Comparison of ENCODE assay signal across 17 cellular contexts in genomic region chr17:62822080-62822904, GRCh38. TPM values are rescaled to one million over a fixed set of nuclear protein-coding genes. Genes with fewer than 3 reads are reported as not detected.
A peak's percentile ranks its signal among the peaks of the same experiment; 100 is the strongest.
DNase-seq lines count a peak whose midpoint lies in the region; ATAC-seq and TF ChIP-seq lines count a peak whose summit lies in the region.
"Had no signal": no experiment of that assay in that cellular context is flagged by ENCODE, and none has a peak within 500 bp of the region (broad histone marks: within the 10 kb centered on the region; RNA-seq: fewer than 3 reads in every experiment).

No MANE protein-coding gene starts in this region.

- H3K9me3 ChIP-seq in IMR-90 (ENCODE audit: control insufficient read depth, insufficient read depth, low read length) (no peaks in the 10 kb centered on the region), Panc1 (ENCODE audit: control insufficient read depth, insufficient read depth, low read depth, low read length) (no peaks in the 10 kb centered on the region), esophagus muscularis mucosa (no peaks in the 10 kb centered on the region), trophoblast cell (ENCODE audit: insufficient read depth, low read depth, low read length) (no peaks in the 10 kb centered on the region)
- H3K9me3 ChIP-seq: heart left ventricle, upper lobe of right lung had no signal

- H3K4me2 ChIP-seq in IMR-90 (ENCODE audit: low read depth, low read length): no peak overlapping the region
- no peak overlapping the region for H3K4me2 ChIP-seq in trophoblast cell (ENCODE audit: low read length)

- DNase-seq in IMR-90 (no peak), Panc1 (ENCODE audit: low read depth, low spot score) (no peak), esophagus muscularis mucosa (ENCODE audit: extremely low spot score) (peak; percentile 47), trophoblast cell (peak in 1 of 2 donors; percentile 50), LoVo (ENCODE audit: low spot score) (no peak), UCSD-AML1 (lab: John Stamatoyannopoulos, UW; ENCODE audit: unreplicated experiment) (no peak)
- DNase-seq: activated B cell treated with CpG ODN at 0.5 μM for 24 hours; CD4-positive, CD25-positive, alpha-beta regulatory T cell; heart left ventricle; NCI-H2171; retina; stimulated activated CD4-positive, alpha-beta T cell treated with anti-CD3 and anti-CD28 coated beads, Interleukin-4, amount 100 ng/mL, for 24 hours; upper lobe of right lung had no signal

- H2AK5ac ChIP-seq in IMR-90 (ENCODE audit: low read depth, low read length) (peak overlapping the region; percentile 74), trophoblast cell (ENCODE audit: low read length) (peak overlapping the region; percentile 74)

- intact Hi-C loops in IMR-90 (cut with micrococcal nuclease): no loop called here
- intact Hi-C loops in Panc1 (cut with micrococcal nuclease; ENCODE audit: unreplicated experiment): loop anchor here (10.0 kb wide), 1 partner anchor 143 kb away; the partner anchor contains the start of gene TANC2
- intact Hi-C loops in esophagus muscularis mucosa (cut with DNase I): no loop called here

- H3K36me3 ChIP-seq in IMR-90 (ENCODE audit: control insufficient read depth, insufficient read depth, low read length) (no peaks in the 10 kb centered on the region), Panc1 (ENCODE audit: control insufficient read depth, insufficient read depth, low read length) (no peaks in the 10 kb centered on the region), esophagus muscularis mucosa (no peaks in the 10 kb centered on the region), trophoblast cell (ENCODE audit: control insufficient read depth in 1 of 2, insufficient read depth in 2 of 2, low read length in 2 of 2) (no peaks in the 10 kb centered on the region)
- H3K36me3 ChIP-seq: heart left ventricle, upper lobe of right lung had no signal

- H2AFZ ChIP-seq in IMR-90 (replicated peaks; ENCODE audit: low read length, poor library complexity) (peak overlapping the region; percentile 64), trophoblast cell (ENCODE audit: insufficient read depth, low read length, poor library complexity) (peak overlapping the region; percentile 1)

- TF ChIP-seq CTCF in IMR-90 (conservative IDR thresholded peaks at IDR 0.05; ENCODE audit: low read depth, low read length) (no peak), Panc1 (IDR thresholded peaks at IDR 0.05) (no peak), esophagus muscularis mucosa (IDR thresholded peaks at IDR 0.05) (no peak)

- H2BK120ac ChIP-seq in IMR-90 (ENCODE audit: low read depth, low read length) (peak overlapping the region; percentile 88), trophoblast cell (ENCODE audit: insufficient read depth, low read length, poor library complexity) (peak overlapping the region; percentile 91)

- H2AK9ac ChIP-seq in IMR-90 (replicated peaks; ENCODE audit: low read depth, low read length, poor library complexity): peak overlapping the region; percentile 67

- H4K8ac ChIP-seq in IMR-90 (ENCODE audit: low read depth in 2 of 2, low read length in 2 of 2) (peak overlapping the region; percentile 56 to 66; a peak in 3 of 4 replicates), trophoblast cell (ENCODE audit: low read depth, low read length) (peak overlapping the region; percentile 3)

- peak overlapping the region; percentile 97 for H2BK15ac ChIP-seq in IMR-90 (ENCODE audit: low read depth, low read length)

- peaks cover 32% of the 10 kb centered on the region for H3K4me1 ChIP-seq in IMR-90 (ENCODE audit: control insufficient read depth, insufficient read depth, low read length)
- H3K4me1 ChIP-seq in Panc1 (ENCODE audit: control insufficient read depth, insufficient read depth, low read length): peaks cover 35% of the 10 kb centered on the region
- H3K4me1 ChIP-seq in esophagus muscularis mucosa: peaks cover 10 to 16% (median 12%) of the 10 kb centered on the region in 4 donors
- H3K4me1 ChIP-seq in trophoblast cell (ENCODE audit: control insufficient read depth in 1 of 2, insufficient read depth in 2 of 2, low read length in 2 of 2): peaks cover 24 to 43% of the 10 kb centered on the region in 2 experiments

- H2BK5ac ChIP-seq in IMR-90 (ENCODE audit: low read depth, low read length, poor library complexity, severe bottlenecking): peak overlapping the region; percentile 93
- H2BK5ac ChIP-seq in trophoblast cell (ENCODE audit: low read depth, low read length, poor library complexity): peak overlapping the region; percentile 89

- H3K4ac ChIP-seq in IMR-90 (ENCODE audit: low read depth, low read length): peak overlapping the region; percentile 64
- peak overlapping the region; percentile 4 for H3K4ac ChIP-seq in trophoblast cell (ENCODE audit: low read depth, low read length)

- no peak for TF ChIP-seq EP300 in esophagus muscularis mucosa (IDR thresholded peaks at IDR 0.05)

- H4K91ac ChIP-seq in IMR-90 (ENCODE audit: insufficient read depth, low read depth, low read length) (peak overlapping the region; percentile 59), trophoblast cell (ENCODE audit: low read depth, low read length) (peak overlapping the region; percentile 76)

- peak overlapping the region; percentile 78 for H2BK20ac ChIP-seq in IMR-90 (ENCODE audit: low read depth, low read length)

- H4K5ac ChIP-seq in IMR-90 (ENCODE audit: low read depth, low read length): peak overlapping the region; percentile 61; the same call in 1 of the 2 replicates

- H3K27ac ChIP-seq in IMR-90 (ENCODE audit: insufficient read depth, low read length) (peak overlapping the region; percentile 14; the same call in 1 of the 2 replicates), Panc1 (ENCODE audit: low read length) (peak overlapping the region; percentile 41), esophagus muscularis mucosa (replicated peaks in 1 of 4) (no peak overlapping the region), trophoblast cell (ENCODE audit: low read depth, low read length) (no peak overlapping the region)
- H3K27ac ChIP-seq: heart left ventricle, upper lobe of right lung had no signal

- H3K4me3 ChIP-seq in IMR-90 (ENCODE audit: insufficient read depth, low read depth, low read length) (no peak overlapping the region), Panc1 (ENCODE audit: low read depth in 2 of 2, low read length in 2 of 2) (no peak overlapping the region), esophagus muscularis mucosa (no peak overlapping the region), trophoblast cell (ENCODE audit: low read depth, low read length) (no peak overlapping the region)
- H3K4me3 ChIP-seq: heart left ventricle, upper lobe of right lung had no signal

- ATAC-seq in IMR-90 (ENCODE audit: low read depth): no peak
- no peak for ATAC-seq in Panc1
- no peak for ATAC-seq in HG03025 (IDR thresholded peaks at IDR 0.05; ENCODE audit: low FRiP score, unreplicated experiment)
- ATAC-seq in HG02678 (IDR thresholded peaks at IDR 0.05; ENCODE audit: unreplicated experiment): no peak
- ATAC-seq: activated naive CD4-positive, alpha-beta T cell treated with anti-CD3 and anti-CD28 coated beads, Interleukin-2, amount 50 U/mL, for 72 hours had no signal

- in situ Hi-C loops in IMR-90 (cut with MboI; ENCODE audit: low sequenced_read_pairs) (no loop called here), Panc1 (cut with HindIII; ENCODE audit: low pct_unique_long_range_greater_than_20kb, low sequenced_read_pairs) (no loop called here)

- H3K27me3 ChIP-seq in IMR-90 (ENCODE audit: control insufficient read depth, insufficient read depth, low read length) (no peaks in the 10 kb centered on the region), Panc1 (ENCODE audit: control insufficient read depth, insufficient read depth, low read length) (no peaks in the 10 kb centered on the region), esophagus muscularis mucosa (no peaks in the 10 kb centered on the region), trophoblast cell (ENCODE audit: insufficient read depth, low read length) (no peaks in the 10 kb centered on the region)
- H3K27me3 ChIP-seq: heart left ventricle, upper lobe of right lung had no signal

- H3K79me1 ChIP-seq in IMR-90 (ENCODE audit: low read depth in 1 of 2, low read length in 2 of 2) (peaks cover 4 to 13% of the 10 kb centered on the region in 2 experiments; a peak in 2 of 4 replicates), trophoblast cell (ENCODE audit: low read length) (peaks cover 52% of the 10 kb centered on the region)

- CTCF ChIA-PET in IMR-90 (lab: Yijun Ruan, JAX) (no interaction called here), Panc1 (lab: Charles Lee) (interaction anchor here (0.5 kb wide), 1 partner anchor 847 kb away, joined by 3 read pairs; no protein-coding TSS in a partner anchor)

- no CpG with 5 or more reads among the region's 11 CpGs for WGBS in IMR-90 (ENCODE audit: extremely low coverage in 2 of 2, insufficient read length in 1 of 2), 2 experiments
- WGBS in esophagus muscularis mucosa: 87% methylated on average over 11 of the region's 11 CpGs
- no CpG with 5 or more reads among the region's 11 CpGs for WGBS in trophoblast cell (ENCODE audit: extremely low coverage, insufficient coverage, insufficient read length)

- H3K14ac ChIP-seq in IMR-90 (replicated peaks; ENCODE audit: low read depth, low read length) (peak overlapping the region; percentile 56), trophoblast cell (ENCODE audit: low read length) (peak overlapping the region; percentile 88)

- H4K20me1 ChIP-seq in IMR-90 (ENCODE audit: insufficient read depth, low read length): no peaks in the 10 kb centered on the region

- peaks cover 7% of the 10 kb centered on the region for H3K79me2 ChIP-seq in trophoblast cell (ENCODE audit: control insufficient read depth, insufficient read depth, low read length, poor library complexity)

- TF ChIP-seq RAD21 in IMR-90 (IDR thresholded peaks at IDR 0.05; ENCODE audit: low read length): no peak

- 0 out of 2 replicates have a peak overlapping the region, but pooled peaks have one; percentile 6 for H3K56ac ChIP-seq in IMR-90 (ENCODE audit: extremely low read depth, insufficient read depth, low read length)

- BruUV-seq in IMR-90 (replicated peaks; lab: Mats Ljungman, UMichigan): no TSS peak
- BruUV-seq in Panc1 (replicated peaks; lab: Mats Ljungman, UMichigan): no TSS peak

- no peak for TF ChIP-seq POLR2A in IMR-90 (IDR thresholded peaks at IDR 0.05; ENCODE audit: low read depth, low read length)
- no peak for TF ChIP-seq POLR2A in esophagus muscularis mucosa (IDR thresholded peaks at IDR 0.05; ENCODE audit: low read depth)

- H3K9me1 ChIP-seq in IMR-90 (ENCODE audit: insufficient read depth, low read length): peaks cover 29% of the 10 kb centered on the region; the same call in 1 of the 2 replicates

- H4K12ac ChIP-seq in trophoblast cell (ENCODE audit: low read depth, low read length): no peak overlapping the region

- H2BK12ac ChIP-seq in trophoblast cell (ENCODE audit: low read length): peak overlapping the region; percentile 98

- dilution Hi-C loops in IMR-90 (cut with HindIII; ENCODE audit: low sequenced_read_pairs, unreplicated experiment): no loop called here

- H3K23ac ChIP-seq in IMR-90 (ENCODE audit: low read depth, low read length) (peak overlapping the region; percentile 53; the same call in 1 of the 2 replicates), trophoblast cell (ENCODE audit: low read length) (no peak overlapping the region)

- H3K9ac ChIP-seq in IMR-90 (ENCODE audit: low read depth, low read length) (no peak overlapping the region), trophoblast cell (ENCODE audit: low read length) (no peak overlapping the region)

- H3K18ac ChIP-seq in IMR-90 (ENCODE audit: low read depth, low read length) (peak overlapping the region; percentile 71; the same call in 1 of the 2 replicates), trophoblast cell (ENCODE audit: low read length) (peak overlapping the region; percentile 47)

- POLR2A ChIA-PET in IMR-90 (lab: Charles Lee; ENCODE audit: unreplicated experiment): interaction anchor here (0.6 kb wide), 1 partner anchor 112 kb away, joined by 6 read pairs; no protein-coding TSS in a partner anchor
- POLR2A ChIA-PET in Panc1 (lab: Charles Lee): interaction anchor here (0.7 kb wide), 2 partner anchors 149 to 220 kb away, joined by 3 to 5 read pairs; no protein-coding TSS in a partner anchor

RNA-seq across cellular contexts. Expression of gene MARCHF10, which starts 14.2 kb away (rescaled TPM):
- under 0.01 and 0.18 TPM in 2 replicates for total RNA-seq in IMR-90 (2012; rRNA removed)
- polyA plus RNA-seq in IMR-90 (2012; rRNA removed): 0.10 and 0.74 TPM in 2 replicates
- 0.33 and 0.42 TPM in 2 replicates for polyA plus RNA-seq in IMR-90 (2012; cell fraction: cytosol; rRNA removed)
- 0.50 and 1.2 TPM in 2 replicates for polyA plus RNA-seq in IMR-90 (2012; cell fraction: nucleus; rRNA removed; ENCODE audit: low replicate concordance)
- total RNA-seq in Panc1 (2021; ENCODE audit: unreplicated experiment): 0.39 TPM
- 0.91 TPM for polyA plus RNA-seq in Panc1 (2012; ENCODE audit: insufficient read length)
- under 1 TPM in 3 of 4 donors, not detected in 1; 0.33 to 0.52 (median 0.42) TPM for total RNA-seq in esophagus muscularis mucosa
- 0.62 and 0.69 TPM in 2 replicates for polyA plus RNA-seq in trophoblast cell (2013)
- total RNA-seq: activated B cell treated with CpG ODN at 0.5 μM for 24 hours; activated naive CD4-positive, alpha-beta T cell treated with anti-CD3 and anti-CD28 coated beads, Interleukin-2, amount 50 U/mL, for 72 hours; CD4-positive, CD25-positive, alpha-beta regulatory T cell; G401; heart left ventricle; upper lobe of right lung had no signal
- polyA plus RNA-seq: heart left ventricle had no signal

Comparison
In these comparisons a context has a peak if more than half of its experiments do, and no peak if none do; other contexts are left out.
1. H3K27ac ChIP-seq: peak in IMR-90 (single experiment) and Panc1 (single experiment); none in esophagus muscularis mucosa (0 of 4) and trophoblast cell (single experiment).